ENCODE assay signal across 16 cellular contexts in genomic region chr12:105507311-105508035, GRCh38.
DNase-seq lines count a peak whose midpoint lies in the region; ATAC-seq and TF ChIP-seq lines count a peak whose summit lies in the region.
"Had no signal": no experiment of that assay in that cellular context is flagged by ENCODE, and none has a peak within 500 bp of the region (broad histone marks: within the 10 kb centered on the region; RNA-seq: fewer than 3 reads in every experiment).

No MANE protein-coding gene starts in this region.

- peaks cover 6% of the 10 kb centered on the region for H3K27me3 Mint-ChIP-seq in neural progenitor cell (ENCODE audit: insufficient read depth, low read depth)

- H3K27me3 ChIP-seq in neural progenitor cell: no peaks in the 10 kb centered on the region
- no peaks in the 10 kb centered on the region for H3K27me3 ChIP-seq in MG63
- no peaks in the 10 kb centered on the region for H3K27me3 ChIP-seq in aorta (ENCODE audit: control insufficient read depth in 1 of 2, insufficient read depth in 2 of 2, low read length in 1 of 2)
- H3K27me3 ChIP-seq: Peyer's patch had no signal

- intact Hi-C loops in aorta (cut with DNase I): no loop called here

- no peak overlapping the region for H3K4me2 ChIP-seq in neural progenitor cell

- peaks cover 1% of the 10 kb centered on the region for H3K4me1 ChIP-seq in neural progenitor cell
- peaks cover 0 to 6% of the 10 kb centered on the region in 2 donors for H3K4me1 ChIP-seq in aorta (ENCODE audit: control insufficient read depth in 1 of 2, insufficient read depth in 2 of 2, low read length in 2 of 2)
- H3K4me1 ChIP-seq: Peyer's patch had no signal

- H3K4me3 Mint-ChIP-seq in neural progenitor cell: no peak overlapping the region
- H3K4me3 Mint-ChIP-seq: IgD-negative memory B cell had no signal

- H3K9ac ChIP-seq in neural progenitor cell: no peak overlapping the region

- H3K36me3 Mint-ChIP-seq in neural progenitor cell: no peaks in the 10 kb centered on the region

- H3F3A ChIP-seq in neural progenitor cell (ENCODE audit: low read depth): no peaks in the 10 kb centered on the region

- no peak overlapping the region for H3K4me3 ChIP-seq in astrocyte of the spinal cord (ENCODE audit: low read depth, low read length)
- no peak overlapping the region for H3K4me3 ChIP-seq in fibroblast of villous mesenchyme (ENCODE audit: low read depth, low read length)
- no peak overlapping the region for H3K4me3 ChIP-seq in neural progenitor cell
- no peak overlapping the region for H3K4me3 ChIP-seq in MG63
- no peak overlapping the region for H3K4me3 ChIP-seq in aorta (ENCODE audit: low read length in 2 of 2)
- H3K4me3 ChIP-seq: Peyer's patch had no signal

- H3K36me3 ChIP-seq in neural progenitor cell (no peaks in the 10 kb centered on the region), MG63 (no peaks in the 10 kb centered on the region), aorta (ENCODE audit: control insufficient read depth in 1 of 2, insufficient read depth in 2 of 2, low read length in 1 of 2) (no peaks in the 10 kb centered on the region)
- H3K36me3 ChIP-seq: Peyer's patch had no signal

- TF ChIP-seq CTCF in astrocyte of the spinal cord (IDR thresholded peaks at IDR 0.05; ENCODE audit: low read depth, low read length) (no peak), fibroblast of villous mesenchyme (IDR thresholded peaks at IDR 0.05; ENCODE audit: insufficient read depth, low read depth, low read length) (no peak), neural progenitor cell (IDR thresholded peaks at IDR 0.05) (no peak)

- DNase-seq in EH (ENCODE audit: low read depth) (peak; percentile 64), astrocyte of the spinal cord (ENCODE audit: low read depth, low spot score) (peak; percentile 49), fibroblast of villous mesenchyme (ENCODE audit: low read depth) (peak; percentile 37), neural progenitor cell (ENCODE audit: low spot score) (no peak), NCI-H526 (lab: John Stamatoyannopoulos, UW) (no peak), MG63 (no peak), aorta (no peak), kidney tubule cell (ENCODE audit: low spot score) (no peak)
- DNase-seq: 8988T, C1 segment of cervical spinal cord, NCI-H1417, NCI-H1930, NCI-H2171, Peyer's patch had no signal

- peak overlapping the region; percentile 7 for H3K27ac Mint-ChIP-seq in neural progenitor cell
- H3K27ac Mint-ChIP-seq: IgD-negative memory B cell had no signal

- no peak overlapping the region for H3K27ac ChIP-seq in neural progenitor cell
- H3K27ac ChIP-seq in aorta (ENCODE audit: low read depth in 1 of 2, low read length in 2 of 2): no peak overlapping the region
- H3K27ac ChIP-seq: Peyer's patch had no signal

- in situ Hi-C loops in astrocyte of the spinal cord (cut with HindIII; ENCODE audit: low sequenced_read_pairs): no loop called here

- ATAC-seq in aorta (ENCODE audit: low FRiP score): no peak
- ATAC-seq: HCT116 had no signal

- H3K4me1 Mint-ChIP-seq in neural progenitor cell: peaks cover 17% of the 10 kb centered on the region
- H3K4me1 Mint-ChIP-seq: IgD-negative memory B cell had no signal

- H3K9me3 ChIP-seq in neural progenitor cell (ENCODE audit: low read depth): no peaks in the 10 kb centered on the region
- H3K9me3 ChIP-seq in MG63: no peaks in the 10 kb centered on the region
- no peaks in the 10 kb centered on the region for H3K9me3 ChIP-seq in aorta (ENCODE audit: control insufficient read depth, low read length)
- H3K9me3 ChIP-seq: Peyer's patch had no signal

- 75 to 76% methylated on average over 10 of the region's 10 CpGs for WGBS in aorta, 2 donors

- no peaks in the 10 kb centered on the region for H4K20me1 ChIP-seq in neural progenitor cell (ENCODE audit: low read depth)

- H2AFZ ChIP-seq in neural progenitor cell (replicated peaks): no peak overlapping the region

- H3K79me2 ChIP-seq in neural progenitor cell (ENCODE audit: low read depth): no peaks in the 10 kb centered on the region

- H3K9me3 Mint-ChIP-seq in neural progenitor cell: no peaks in the 10 kb centered on the region
- H3K9me3 Mint-ChIP-seq: IgD-negative memory B cell had no signal

Comparison
In these comparisons a context has a peak if more than half of its experiments do, and no peak if none do; other contexts are left out.
1. DNase-seq: peak in EH (single experiment), astrocyte of the spinal cord (single experiment) and fibroblast of villous mesenchyme (single experiment); none in neural progenitor cell (single experiment), NCI-H526 (0 of 2), MG63 (single experiment), aorta (0 of 2) and kidney tubule cell (single experiment).